ENCODE assay signal across 16 cellular contexts in the genomic region with DNA sequence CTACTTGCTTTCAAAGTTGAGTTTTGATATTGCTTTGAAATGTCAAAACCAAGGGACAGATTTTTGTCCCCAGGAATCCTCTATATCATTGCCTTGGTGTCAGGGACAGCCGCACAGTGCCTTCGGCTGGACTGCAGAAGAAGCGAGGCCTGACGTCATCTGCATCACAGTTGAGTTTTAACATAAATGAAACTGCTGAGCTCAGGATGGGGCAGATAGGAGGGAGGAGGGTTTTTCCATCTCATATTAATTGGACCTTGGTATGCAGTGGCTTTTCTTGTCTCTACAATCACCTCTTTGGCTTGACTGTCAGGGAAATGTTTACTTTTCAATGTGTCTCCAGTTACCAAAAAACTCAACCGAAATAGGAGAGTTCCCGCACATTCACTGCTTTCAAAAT.
DNase-seq lines count a peak whose midpoint lies in the region; ATAC-seq, FAIRE-seq and TF ChIP-seq lines count a peak whose summit lies in the region.
"Had no signal": no experiment of that assay in that cellular context is flagged by ENCODE, and none has a peak within 500 bp of the region (broad histone marks: within the 10 kb centered on the region; RNA-seq: fewer than 3 reads in every experiment).

No MANE protein-coding gene starts in this region.

- peaks cover 52% of the 10 kb centered on the region for H3K4me1 Mint-ChIP-seq in WTC11
- H3K4me1 Mint-ChIP-seq: CD8-positive, alpha-beta memory T cell had no signal

- H3K9me3 ChIP-seq in HepG2 (ENCODE audit: low read length): no peaks in the 10 kb centered on the region
- H3K9me3 ChIP-seq in right lobe of liver: no peaks in the 10 kb centered on the region
- H3K9me3 ChIP-seq: BLaER1 had no signal

- no TSS peak for BruUV-seq in HepG2 (replicated peaks; lab: Mats Ljungman, UMichigan)

- no peak overlapping the region for H3K4me2 ChIP-seq in HepG2 (ENCODE audit: low read depth, low read length)
- H3K4me2 ChIP-seq: BLaER1 had no signal

- H3K27me3 ChIP-seq in HepG2 (ENCODE audit: control insufficient read depth in 1 of 2, insufficient read depth in 2 of 2, low read length in 2 of 2) (peaks cover 0 to 8% of the 10 kb centered on the region in 2 experiments; a peak in 2 of 5 replicates), right lobe of liver (no peaks in the 10 kb centered on the region)
- H3K27me3 ChIP-seq: BLaER1 had no signal

- no peak for TF ChIP-seq POLR2A in HepG2 (IDR thresholded peaks at IDR 0.05; ENCODE audit: insufficient read depth in 1 of 2, low read depth in 2 of 2, low read length in 2 of 2)
- TF ChIP-seq POLR2A in right lobe of liver (IDR thresholded peaks at IDR 0.05): no peak

- no peak overlapping the region for H3K27ac ChIP-seq in HepG2 (ENCODE audit: extremely low read length, insufficient read depth, low read length)
- no peak overlapping the region for H3K27ac ChIP-seq in right lobe of liver
- H3K27ac ChIP-seq: BLaER1, GM23248 had no signal

- H3K27me3 Mint-ChIP-seq in WTC11 (ENCODE audit: low read depth): no peaks in the 10 kb centered on the region; the same call in 1 of the 2 replicates
- H3K27me3 Mint-ChIP-seq: CD8-positive, alpha-beta memory T cell had no signal

- H3K4me3 ChIP-seq in HepG2 (replicated peaks in 1 of 3; ENCODE audit: insufficient read depth in 1 of 3, low read depth in 2 of 3, low read length in 3 of 3) (no peak overlapping the region), right lobe of liver (no peak overlapping the region)
- H3K4me3 ChIP-seq: BLaER1, GM23248 had no signal

- no peaks in the 10 kb centered on the region; the same call in 1 of the 2 replicates for H3K36me3 Mint-ChIP-seq in WTC11

- H3K9ac ChIP-seq in HepG2 (ENCODE audit: insufficient read depth, low read depth, low read length): no peak overlapping the region
- H3K9ac ChIP-seq: BLaER1, GM23248 had no signal

- H3K79me2 ChIP-seq in HepG2 (ENCODE audit: insufficient read depth, low read length): no peaks in the 10 kb centered on the region

- no peaks in the 10 kb centered on the region for H3K9me3 Mint-ChIP-seq in WTC11
- H3K9me3 Mint-ChIP-seq: CD8-positive, alpha-beta memory T cell; HFFc6 had no signal

- H3K4me1 ChIP-seq in HepG2 (ENCODE audit: insufficient read depth, low read length): peaks cover 26% of the 10 kb centered on the region
- H3K4me1 ChIP-seq in right lobe of liver: no peaks in the 10 kb centered on the region
- H3K4me1 ChIP-seq: BLaER1 had no signal

- peak overlapping the region; percentile 26; the same call in 1 of the 2 replicates for H3K27ac Mint-ChIP-seq in WTC11
- H3K27ac Mint-ChIP-seq: HFFc6 had no signal

- in situ Hi-C loops in HepG2 (cut with HindIII; ENCODE audit: extremely low pct_ligation_motif_present, low pct_unique_long_range_greater_than_20kb): loop anchor here (10.0 kb wide), 1 partner anchor 425 kb away; no protein-coding TSS in a partner anchor

- no peak for TF ChIP-seq CTCF in HepG2 (CRISPR knock-in tag; IDR thresholded peaks at IDR 0.05)
- TF ChIP-seq CTCF in right lobe of liver (IDR thresholded peaks at IDR 0.05): no peak
- TF ChIP-seq CTCF in WTC11 (IDR thresholded peaks at IDR 0.05): no peak

- FAIRE-seq in HepG2 (lab: Jason Lieb, UNC): no peak
- FAIRE-seq: H54, HTR-8/SVneo had no signal

- POLR2A ChIA-PET in HepG2 (lab: Yijun Ruan, JAX) (no interaction called here), WTC11 (lab: Charles Lee) (no interaction called here)

- TF ChIP-seq EP300 in HepG2 (IDR thresholded peaks at IDR 0.05; ENCODE audit: low read depth in 2 of 2, low read length in 2 of 2) (no peak), HepG2 (CRISPR knock-in tag; IDR thresholded peaks at IDR 0.05; ENCODE audit: borderline replicate concordance) (no peak)

- H2AFZ ChIP-seq in HepG2 (ENCODE audit: low read length): no peak overlapping the region
- H2AFZ ChIP-seq: GM23248 had no signal

- H3K36me3 ChIP-seq in HepG2 (replicated peaks in 1 of 2; ENCODE audit: control insufficient read depth in 1 of 2, insufficient read depth in 2 of 2, low read length in 2 of 2): peaks cover 3 to 14% of the 10 kb centered on the region in 2 experiments
- peaks cover 0 to 7% (median 5%) of the 10 kb centered on the region in 4 donors for H3K36me3 ChIP-seq in right lobe of liver

- intact Hi-C loops in HepG2 (cut with micrococcal nuclease; ENCODE audit: unreplicated experiment) (no loop called here), right lobe of liver (cut with DNase I) (no loop called here), left ventricle myocardium superior (cut with micrococcal nuclease) (no loop called here)

- no peaks in the 10 kb centered on the region for H4K20me1 ChIP-seq in HepG2 (ENCODE audit: insufficient read depth, low read length)

- no peak for ATAC-seq in HepG2
- ATAC-seq in right lobe of liver: no peak
- ATAC-seq in WTC11: no peak
- no peak for ATAC-seq in HG03521 (IDR thresholded peaks at IDR 0.05; ENCODE audit: unreplicated experiment)
- no peak for ATAC-seq in left ventricle myocardium superior

- WGBS in HepG2 (ENCODE audit: low lambda C conversion rate): 49% methylated on average over 6 of the region's 6 CpGs
- 78% methylated on average over 6 of the region's 6 CpGs for WGBS in right lobe of liver (ENCODE audit: insufficient coverage, low coverage, low lambda C conversion rate, missing lambda C conversion rate)

- no peak for TF ChIP-seq RAD21 in HepG2 (CRISPR knock-in tag; IDR thresholded peaks at IDR 0.05)

- DNase-seq in HepG2 (ENCODE audit: low spot score) (no peak), right lobe of liver (no peak), WTC11 (ENCODE audit: low spot score) (no peak), left kidney (ENCODE audit: low read depth, low spot score) (peak; percentile 45), NCI-H1092 treated with DMSO at 0.1 percent for 48 hours (lab: John Stamatoyannopoulos, UW) (no peak), left ventricle myocardium superior (no peak)
- DNase-seq: 8988T; AML-193; CD8-positive, alpha-beta memory T cell; DMS 273 treated with DMSO at 0.1 percent for 48 hours; GM23248; HFFc6 had no signal

- CTCF ChIA-PET in HepG2 (lab: Yijun Ruan, JAX; ENCODE audit: low intra/inter-chr PET ratio, low total read pairs): no interaction called here
- CTCF ChIA-PET in WTC11 (lab: Charles Lee): interaction anchor here (1.4 to 1.5 kb wide), 2 partner anchors 12 kb away, joined by 6 to 8 read pairs; no protein-coding TSS in a partner anchor

- no peak overlapping the region for H3K4me3 Mint-ChIP-seq in WTC11
- H3K4me3 Mint-ChIP-seq: CD8-positive, alpha-beta memory T cell; HFFc6 had no signal

TF ChIP-seq in HepG2, 621 proteins besides CTCF, POLR2A, EP300 and RAD21:
- TF ChIP-seq CREB1 (IDR thresholded peaks at IDR 0.05): 0 out of 2 replicates have a peak, but pooled peaks have one; percentile 34
- TF ChIP-seq CREB1 (CRISPR knock-in tag; IDR thresholded peaks at IDR 0.05): no peak
- TF ChIP-seq ZBTB42 (CRISPR knock-in tag; IDR thresholded peaks at IDR 0.05): no peak

TF ChIP-seq in WTC11, 78 proteins besides CTCF, POLR2A, EP300 and RAD21:
- TF ChIP-seq GABPB1 (CRISPR knock-in tag; IDR thresholded peaks at IDR 0.05) (no peak), FOXP1 (CRISPR knock-in tag; IDR thresholded peaks at IDR 0.05; ENCODE audit: borderline replicate concordance) (no peak)
